In genomic region chr2:150125188-150125587, GRCh38 we compare ENCODE assay signal across 24 cellular contexts.
DNase-seq lines count a peak whose midpoint lies in the region; ATAC-seq, FAIRE-seq and TF ChIP-seq lines count a peak whose summit lies in the region.
"Had no signal": no experiment of that assay in that cellular context is flagged by ENCODE, and none has a peak within 500 bp of the region (broad histone marks: within the 10 kb centered on the region; RNA-seq: fewer than 3 reads in every experiment).

No MANE protein-coding gene starts in this region.

- H3K9me3 ChIP-seq in IMR-90 (ENCODE audit: control insufficient read depth, insufficient read depth, low read length), result no peaks in the 10 kb centered on the region
- no peaks in the 10 kb centered on the region for H3K9me3 ChIP-seq in astrocyte (ENCODE audit: insufficient read depth, low read depth, low read length)
- no peaks in the 10 kb centered on the region for H3K9me3 ChIP-seq in trophoblast cell (ENCODE audit: insufficient read depth, low read depth, low read length)
- no peaks in the 10 kb centered on the region for H3K9me3 ChIP-seq in small intestine (ENCODE audit: control insufficient read depth, low read depth)

- H3K9me1 ChIP-seq in IMR-90 (ENCODE audit: insufficient read depth, low read length), result peaks cover 14% of the 10 kb centered on the region

- dilution Hi-C loops in IMR-90 (cut with HindIII; ENCODE audit: low sequenced_read_pairs, unreplicated experiment), result no loop called here

- H3K4me3 ChIP-seq in IMR-90 (ENCODE audit: insufficient read depth, low read depth, low read length) (no peak overlapping the region), astrocyte (ENCODE audit: insufficient read depth, low read depth, low read length) (no peak overlapping the region), trophoblast cell (ENCODE audit: low read depth, low read length) (no peak overlapping the region), small intestine (ENCODE audit: low read depth in 1 of 2, low read length in 2 of 2) (no peak overlapping the region)
- H3K4me3 ChIP-seq: lung had no signal

- intact Hi-C loops in IMR-90 (cut with micrococcal nuclease), result loop anchor here (5.0 to 10.0 kb wide), 2 partner anchors 107 to 530 kb away; no protein-coding TSS in a partner anchor

- no peaks in the 10 kb centered on the region for H3K27me3 ChIP-seq in IMR-90 (ENCODE audit: control insufficient read depth, insufficient read depth, low read length)
- no peaks in the 10 kb centered on the region for H3K27me3 ChIP-seq in astrocyte (ENCODE audit: insufficient read depth, low read length)
- H3K27me3 ChIP-seq in trophoblast cell (ENCODE audit: insufficient read depth, low read length), result no peaks in the 10 kb centered on the region
- no peaks in the 10 kb centered on the region for H3K27me3 ChIP-seq in small intestine (ENCODE audit: control insufficient read depth in 2 of 2, insufficient read depth in 2 of 2, low read length in 2 of 2)

- H3K36me3 Mint-ChIP-seq in astrocyte (ENCODE audit: low read depth, unreplicated experiment), result no peaks in the 10 kb centered on the region
- H3K36me3 Mint-ChIP-seq in type B pancreatic cell, result no peaks in the 10 kb centered on the region
- H3K36me3 Mint-ChIP-seq: IgD-negative memory B cell; naive thymus-derived CD8-positive, alpha-beta T cell; T-cell had no signal

- peak overlapping the region; percentile 62 for H2AK9ac ChIP-seq in IMR-90 (replicated peaks; ENCODE audit: low read depth, low read length, poor library complexity)

- DNase-seq in A172 (ENCODE audit: low spot score) (peak; percentile 34), IMR-90 (no peak), astrocyte (ENCODE audit: low read depth) (peak; percentile 47), left lobe of liver (ENCODE audit: low spot score) (peak; percentile 63), trophoblast cell (no peak), type B pancreatic cell (ENCODE audit: extremely low spot score, unreplicated experiment) (no peak), small intestine (no peak), HCEC 1CT (no peak)
- DNase-seq: activated CD4-positive, alpha-beta T cell treated with anti-CD3 and anti-CD28 coated beads, Interleukin-2, amount 10 ng/mL, durations not matched to agents 7 days and 5 days; activated CD8-positive, alpha-beta memory T cell treated with anti-CD3 and anti-CD28 coated beads, Interleukin-2, amount 50 U/mL, for 4 hours; activated naive CD8-positive, alpha-beta T cell treated with anti-CD3 and anti-CD28 coated beads, Interleukin-2, amount 50 U/mL, for 24 hours; H7; naive thymus-derived CD8-positive, alpha-beta T cell; NCI-H187 treated with DMSO at 0.1 percent for 48 hours; NCI-H345; NK-92 treated with Interleukin-12 subunit alpha and Interleukin-12 subunit beta, amount 100 ng/mL, for 24 hours; RPMI8226; stimulated activated CD4-positive, alpha-beta T cell treated with anti-CD3 and anti-CD28 coated beads, Interleukin-2, amount 100 ng/mL, for 48 hours; stimulated activated naive CD8-positive, alpha-beta T cell treated with anti-CD3 and anti-CD28 coated beads, Interleukin-15, amount 100 ng/mL, for 72 hours; T-cell had no signal

- no peak overlapping the region for H3K56ac ChIP-seq in IMR-90 (ENCODE audit: extremely low read depth, insufficient read depth, low read length)

- H4K12ac ChIP-seq in trophoblast cell (ENCODE audit: low read depth, low read length), result no peak overlapping the region

- H4K20me1 ChIP-seq in IMR-90 (ENCODE audit: insufficient read depth, low read length) (no peaks in the 10 kb centered on the region), astrocyte (ENCODE audit: insufficient read depth, low read length) (no peaks in the 10 kb centered on the region)

- H3K79me2 ChIP-seq in astrocyte (ENCODE audit: insufficient read depth, low read length) (no peaks in the 10 kb centered on the region), trophoblast cell (ENCODE audit: control insufficient read depth, insufficient read depth, low read length, poor library complexity) (no peaks in the 10 kb centered on the region)

- no peak overlapping the region for H3K23ac ChIP-seq in IMR-90 (ENCODE audit: low read depth, low read length)
- H3K23ac ChIP-seq in trophoblast cell (ENCODE audit: low read length), result no peak overlapping the region

- TF ChIP-seq POLR2A in IMR-90 (IDR thresholded peaks at IDR 0.05; ENCODE audit: low read depth, low read length), result no peak

- no TSS peak for BruUV-seq in IMR-90 (replicated peaks; lab: Mats Ljungman, UMichigan)

- H4K5ac ChIP-seq in IMR-90 (ENCODE audit: low read depth, low read length), result no peak overlapping the region

- peaks cover 30% of the 10 kb centered on the region for H3K4me1 Mint-ChIP-seq in astrocyte (ENCODE audit: low read depth, unreplicated experiment)
- H3K4me1 Mint-ChIP-seq in type B pancreatic cell (ENCODE audit: unreplicated experiment), result peaks cover 34% of the 10 kb centered on the region
- H3K4me1 Mint-ChIP-seq: activated CD4-positive, alpha-beta T cell treated with anti-CD3 and anti-CD28 coated beads, Interleukin-2, amount 10 ng/mL, durations not matched to agents 7 days and 5 days; activated naive CD8-positive, alpha-beta T cell treated with anti-CD3 and anti-CD28 coated beads, Interleukin-2, amount 50 U/mL, for 24 hours; IgD-negative memory B cell; naive thymus-derived CD8-positive, alpha-beta T cell; stimulated activated naive CD8-positive, alpha-beta T cell treated with anti-CD3 and anti-CD28 coated beads, Interleukin-15, amount 100 ng/mL, for 72 hours; T-cell had no signal

- H2BK15ac ChIP-seq in IMR-90 (ENCODE audit: low read depth, low read length), result no peak overlapping the region; the same call in 2 of the 3 replicates

- no peak overlapping the region for H2BK20ac ChIP-seq in IMR-90 (ENCODE audit: low read depth, low read length)

- H3K4ac ChIP-seq in IMR-90 (ENCODE audit: low read depth, low read length), result peak overlapping the region; percentile 23; the same call in 1 of the 2 replicates
- no peak overlapping the region for H3K4ac ChIP-seq in trophoblast cell (ENCODE audit: low read depth, low read length)

- H4K8ac ChIP-seq in IMR-90 (ENCODE audit: low read depth in 2 of 2, low read length in 2 of 2) (no peak overlapping the region), trophoblast cell (ENCODE audit: low read depth, low read length) (no peak overlapping the region)

- POLR2A ChIA-PET in IMR-90 (lab: Charles Lee; ENCODE audit: unreplicated experiment), result no interaction called here

- H2AFZ ChIP-seq in IMR-90 (replicated peaks; ENCODE audit: low read length, poor library complexity) (no peak overlapping the region), astrocyte (ENCODE audit: low read depth, low read length) (no peak overlapping the region), trophoblast cell (ENCODE audit: insufficient read depth, low read length, poor library complexity) (no peak overlapping the region)

- no peak for TF ChIP-seq RAD21 in IMR-90 (IDR thresholded peaks at IDR 0.05; ENCODE audit: low read length)

- CTCF ChIA-PET in IMR-90 (lab: Yijun Ruan, JAX), result interaction anchor here (0.6 kb wide), 2 partner anchors 133 to 480 kb away, joined by 3 read pairs; no protein-coding TSS in a partner anchor

- in situ Hi-C loops in IMR-90 (cut with MboI; ENCODE audit: low sequenced_read_pairs), result loop anchor here (25.0 kb wide), 2 partner anchors 337 to 1112 kb away; no protein-coding TSS in a partner anchor

- H3K4me2 ChIP-seq in IMR-90 (ENCODE audit: low read depth, low read length) (no peak overlapping the region), astrocyte (ENCODE audit: low read length) (peak overlapping the region; percentile 64), trophoblast cell (ENCODE audit: low read length) (no peak overlapping the region)

- no CpG with 5 or more reads among the region's 5 CpGs for WGBS in IMR-90 (ENCODE audit: extremely low coverage in 2 of 2, insufficient read length in 1 of 2), 2 experiments
- no CpG with 5 or more reads among the region's 5 CpGs for WGBS in trophoblast cell (ENCODE audit: extremely low coverage, insufficient coverage, insufficient read length)
- WGBS in small intestine, 3 donors, result 80 to 91% (median 87%) methylated on average over 5 of the region's 5 CpGs

- H3K18ac ChIP-seq in IMR-90 (ENCODE audit: low read depth, low read length) (no peak overlapping the region), trophoblast cell (ENCODE audit: low read length) (no peak overlapping the region)

- H2BK120ac ChIP-seq in IMR-90 (ENCODE audit: low read depth, low read length) (no peak overlapping the region), trophoblast cell (ENCODE audit: insufficient read depth, low read length, poor library complexity) (no peak overlapping the region)

- H3K14ac ChIP-seq in IMR-90 (replicated peaks; ENCODE audit: low read depth, low read length), result no peak overlapping the region
- no peak overlapping the region for H3K14ac ChIP-seq in trophoblast cell (ENCODE audit: low read length)

- TF ChIP-seq CTCF in IMR-90 (conservative IDR thresholded peaks at IDR 0.05; ENCODE audit: low read depth, low read length), result no peak
- TF ChIP-seq CTCF in astrocyte (IDR thresholded peaks at IDR 0.05; ENCODE audit: insufficient read depth, low read depth, low read length), result no peak
- TF ChIP-seq CTCF in type B pancreatic cell (conservative IDR thresholded peaks at IDR 0.05), result no peak

- H3K4me3 Mint-ChIP-seq in astrocyte (ENCODE audit: unreplicated experiment), result no peak overlapping the region
- H3K4me3 Mint-ChIP-seq in type B pancreatic cell, result no peak overlapping the region
- H3K4me3 Mint-ChIP-seq: activated CD4-positive, alpha-beta T cell treated with anti-CD3 and anti-CD28 coated beads, Interleukin-2, amount 10 ng/mL, durations not matched to agents 7 days and 5 days; activated naive CD8-positive, alpha-beta T cell treated with anti-CD3 and anti-CD28 coated beads, Interleukin-2, amount 50 U/mL, for 24 hours; IgD-negative memory B cell; naive thymus-derived CD8-positive, alpha-beta T cell; stimulated activated naive CD8-positive, alpha-beta T cell treated with anti-CD3 and anti-CD28 coated beads, Interleukin-15, amount 100 ng/mL, for 72 hours; T-cell had no signal

- H3K79me1 ChIP-seq in IMR-90 (ENCODE audit: low read depth in 1 of 2, low read length in 2 of 2) (no peaks in the 10 kb centered on the region), trophoblast cell (ENCODE audit: low read length) (peaks cover 7% of the 10 kb centered on the region)

- H3K4me1 ChIP-seq in IMR-90 (ENCODE audit: control insufficient read depth, insufficient read depth, low read length) (peaks cover 13% of the 10 kb centered on the region), astrocyte (ENCODE audit: insufficient read depth, low read length) (peaks cover 54% of the 10 kb centered on the region), trophoblast cell (ENCODE audit: control insufficient read depth in 1 of 2, insufficient read depth in 2 of 2, low read length in 2 of 2) (peaks cover 7 to 12% of the 10 kb centered on the region in 2 experiments), small intestine (ENCODE audit: control insufficient read depth in 2 of 2, insufficient read depth in 1 of 2, low read depth in 1 of 2, low read length in 1 of 2) (no peaks in the 10 kb centered on the region)

- H3K27ac ChIP-seq in IMR-90 (ENCODE audit: insufficient read depth, low read length), result no peak overlapping the region
- peak overlapping the region; percentile 90 for H3K27ac ChIP-seq in astrocyte (ENCODE audit: low read depth, low read length)
- no peak overlapping the region for H3K27ac ChIP-seq in trophoblast cell (ENCODE audit: low read depth, low read length)
- no peak overlapping the region for H3K27ac ChIP-seq in small intestine (ENCODE audit: low read depth in 1 of 2, low read length in 1 of 2)

- H4K91ac ChIP-seq in IMR-90 (ENCODE audit: insufficient read depth, low read depth, low read length), result no peak overlapping the region
- H4K91ac ChIP-seq in trophoblast cell (ENCODE audit: low read depth, low read length), result no peak overlapping the region

- H3K27ac Mint-ChIP-seq in astrocyte (ENCODE audit: unreplicated experiment) (peak overlapping the region; percentile 89), type B pancreatic cell (no peak overlapping the region)
- H3K27ac Mint-ChIP-seq: activated CD4-positive, alpha-beta T cell treated with anti-CD3 and anti-CD28 coated beads, Interleukin-2, amount 10 ng/mL, durations not matched to agents 7 days and 5 days; activated naive CD8-positive, alpha-beta T cell treated with anti-CD3 and anti-CD28 coated beads, Interleukin-2, amount 50 U/mL, for 24 hours; IgD-negative memory B cell; naive thymus-derived CD8-positive, alpha-beta T cell; stimulated activated naive CD8-positive, alpha-beta T cell treated with anti-CD3 and anti-CD28 coated beads, Interleukin-15, amount 100 ng/mL, for 72 hours; T-cell had no signal

- H3K27me3 Mint-ChIP-seq in astrocyte (ENCODE audit: low read depth, unreplicated experiment) (peaks cover 4% of the 10 kb centered on the region), type B pancreatic cell (no peaks in the 10 kb centered on the region)
- H3K27me3 Mint-ChIP-seq: activated CD4-positive, alpha-beta T cell treated with anti-CD3 and anti-CD28 coated beads, Interleukin-2, amount 10 ng/mL, durations not matched to agents 7 days and 5 days; activated naive CD8-positive, alpha-beta T cell treated with anti-CD3 and anti-CD28 coated beads, Interleukin-2, amount 50 U/mL, for 24 hours; IgD-negative memory B cell; naive thymus-derived CD8-positive, alpha-beta T cell; stimulated activated naive CD8-positive, alpha-beta T cell treated with anti-CD3 and anti-CD28 coated beads, Interleukin-15, amount 100 ng/mL, for 72 hours; T-cell had no signal

- H3K9ac ChIP-seq in IMR-90 (ENCODE audit: low read depth, low read length) (no peak overlapping the region), astrocyte (ENCODE audit: low read length) (peak overlapping the region; percentile 75), trophoblast cell (ENCODE audit: low read length) (no peak overlapping the region)

- no peak for FAIRE-seq in astrocyte (lab: Jason Lieb, UNC)
- no peak for FAIRE-seq in small intestine (lab: Jason Lieb, UNC)
- FAIRE-seq: A204.1, bronchial epithelial cell had no signal

- H3K36me3 ChIP-seq in IMR-90 (ENCODE audit: control insufficient read depth, insufficient read depth, low read length), result no peaks in the 10 kb centered on the region
- no peaks in the 10 kb centered on the region for H3K36me3 ChIP-seq in astrocyte (ENCODE audit: insufficient read depth, low read length)
- H3K36me3 ChIP-seq in trophoblast cell (ENCODE audit: control insufficient read depth in 1 of 2, insufficient read depth in 2 of 2, low read length in 2 of 2), result no peaks in the 10 kb centered on the region
- H3K36me3 ChIP-seq in small intestine (ENCODE audit: control insufficient read depth in 2 of 2, insufficient read depth in 2 of 2, low read length in 2 of 2), result no peaks in the 10 kb centered on the region

- H3K9me3 Mint-ChIP-seq in astrocyte (ENCODE audit: unreplicated experiment), result peaks cover 3% of the 10 kb centered on the region
- H3K9me3 Mint-ChIP-seq in type B pancreatic cell, result no peaks in the 10 kb centered on the region
- H3K9me3 Mint-ChIP-seq: activated CD4-positive, alpha-beta T cell treated with anti-CD3 and anti-CD28 coated beads, Interleukin-2, amount 10 ng/mL, durations not matched to agents 7 days and 5 days had no signal

- no peak overlapping the region for H2BK12ac ChIP-seq in trophoblast cell (ENCODE audit: low read length)

- H2BK5ac ChIP-seq in IMR-90 (ENCODE audit: low read depth, low read length, poor library complexity, severe bottlenecking) (no peak overlapping the region), trophoblast cell (ENCODE audit: low read depth, low read length, poor library complexity) (no peak overlapping the region)

- H2AK5ac ChIP-seq in IMR-90 (ENCODE audit: low read depth, low read length), result no peak overlapping the region
- H2AK5ac ChIP-seq in trophoblast cell (ENCODE audit: low read length), result no peak overlapping the region

- ATAC-seq in IMR-90 (ENCODE audit: low read depth) (no peak), left lobe of liver (peak; percentile 86)
- ATAC-seq: activated naive CD8-positive, alpha-beta T cell treated with anti-CD3 and anti-CD28 coated beads, Interleukin-2, amount 50 U/mL, for 24 hours; naive thymus-derived CD8-positive, alpha-beta T cell; stimulated activated naive CD8-positive, alpha-beta T cell treated with anti-CD3 and anti-CD28 coated beads, Interleukin-15, amount 100 ng/mL, for 72 hours; T-cell had no signal

Comparison
In these comparisons a context has a peak if more than half of its experiments do, and no peak if none do; other contexts are left out.
1. DNase-seq: peak in A172 (single experiment), astrocyte (single experiment) and left lobe of liver (single experiment); none in IMR-90 (single experiment), trophoblast cell (0 of 2), type B pancreatic cell (single experiment), small intestine (single experiment) and HCEC 1CT (single experiment).